20 cellular contexts compared by ENCODE assay signal in genomic region chr5:78561261-78561660, GRCh38.
A peak's percentile ranks its signal among the peaks of the same experiment; 100 is the strongest.
DNase-seq lines count a peak whose midpoint lies in the region; ATAC-seq and TF ChIP-seq lines count a peak whose summit lies in the region.
"Had no signal": no experiment of that assay in that cellular context is flagged by ENCODE, and none has a peak within 500 bp of the region (broad histone marks: within the 10 kb centered on the region; RNA-seq: fewer than 3 reads in every experiment).

No MANE protein-coding gene starts in this region.

- H3K23ac ChIP-seq in trophoblast cell (ENCODE audit: low read length), result no peak overlapping the region

- H3K27ac ChIP-seq in cardiac muscle cell (peak overlapping the region; percentile 81), trophoblast cell (ENCODE audit: low read depth, low read length) (no peak overlapping the region)
- H3K27ac ChIP-seq: BLaER1, C4-2B, GM23248 had no signal

- H4K91ac ChIP-seq in trophoblast cell (ENCODE audit: low read depth, low read length), result no peak overlapping the region

- no peak for ATAC-seq in left ventricle myocardium superior
- no peak for ATAC-seq in WTC11
- ATAC-seq: CD8-positive, alpha-beta T cell; GM12878; HCT116 had no signal

- H2BK5ac ChIP-seq in trophoblast cell (ENCODE audit: low read depth, low read length, poor library complexity), result no peak overlapping the region

- H2BK12ac ChIP-seq in trophoblast cell (ENCODE audit: low read length), result no peak overlapping the region

- no peak for TF ChIP-seq CTCF in cardiac muscle cell (IDR thresholded peaks at IDR 0.05; ENCODE audit: low read depth, low read length)
- TF ChIP-seq CTCF in WTC11 (IDR thresholded peaks at IDR 0.05), result no peak
- no peak for TF ChIP-seq CTCF in progenitor cell of endocrine pancreas (IDR thresholded peaks at IDR 0.05; ENCODE audit: unreplicated experiment)

- no peak overlapping the region for H4K8ac ChIP-seq in trophoblast cell (ENCODE audit: low read depth, low read length)

- no peaks in the 10 kb centered on the region for H3K79me1 ChIP-seq in trophoblast cell (ENCODE audit: low read length)

- peaks cover 22% of the 10 kb centered on the region for H3K4me1 Mint-ChIP-seq in WTC11
- H3K4me1 Mint-ChIP-seq in progenitor cell of endocrine pancreas (ENCODE audit: low read depth), result no peaks in the 10 kb centered on the region
- H3K4me1 Mint-ChIP-seq: CD4-positive, CD25-positive, alpha-beta regulatory T cell had no signal

- H3K36me3 Mint-ChIP-seq in WTC11, result peaks cover 15% of the 10 kb centered on the region
- H3K36me3 Mint-ChIP-seq in progenitor cell of endocrine pancreas (ENCODE audit: insufficient read depth), result peaks cover 6% of the 10 kb centered on the region
- H3K36me3 Mint-ChIP-seq: CD4-positive, CD25-positive, alpha-beta regulatory T cell; CD8-positive, alpha-beta T cell had no signal

- no peak overlapping the region for H3K14ac ChIP-seq in trophoblast cell (ENCODE audit: low read length)

- no peak overlapping the region for H3K4me2 ChIP-seq in trophoblast cell (ENCODE audit: low read length)
- H3K4me2 ChIP-seq: BLaER1 had no signal

- H3K4me3 ChIP-seq in cardiac muscle cell (no peak overlapping the region), trophoblast cell (ENCODE audit: low read depth, low read length) (no peak overlapping the region)
- H3K4me3 ChIP-seq: BLaER1, GM12878, GM23248 had no signal

- H2BK120ac ChIP-seq in trophoblast cell (ENCODE audit: insufficient read depth, low read length, poor library complexity), result no peak overlapping the region

- CTCF ChIA-PET in WTC11 (lab: Charles Lee), result no interaction called here

- H3K18ac ChIP-seq in trophoblast cell (ENCODE audit: low read length), result peak overlapping the region; percentile 51

- no peak for DNase-seq in cardiac muscle cell (ENCODE audit: low read depth in 1 of 2, low spot score in 1 of 2)
- DNase-seq in left ventricle myocardium superior, result no peak
- DNase-seq in WTC11 (ENCODE audit: low spot score), result no peak
- DNase-seq in trophoblast cell, result no peak
- DNase-seq in iPS-NIHi11 (ENCODE audit: low spot score), result no peak
- no peak for DNase-seq in dedifferentiated amniotic fluid mesenchymal stem cell (ENCODE audit: extremely low spot score)
- DNase-seq in progenitor cell of endocrine pancreas (ENCODE audit: low spot score, unreplicated experiment), result no peak
- DNase-seq: 8988T; Caco-2; CD4-positive, CD25-positive, alpha-beta regulatory T cell; CD8-positive, alpha-beta T cell; DMS153; DND-41; GM23248; H7 had no signal

- H3K9me3 ChIP-seq in cardiac muscle cell (ENCODE audit: low read depth) (no peaks in the 10 kb centered on the region), trophoblast cell (ENCODE audit: insufficient read depth, low read depth, low read length) (no peaks in the 10 kb centered on the region)
- H3K9me3 ChIP-seq: BLaER1 had no signal

- intact Hi-C loops in left ventricle myocardium superior (cut with micrococcal nuclease), result no loop called here

- H3K9ac ChIP-seq in trophoblast cell (ENCODE audit: low read length), result no peak overlapping the region
- H3K9ac ChIP-seq: BLaER1, GM23248 had no signal

- H3K4me3 Mint-ChIP-seq in WTC11 (no peak overlapping the region), progenitor cell of endocrine pancreas (ENCODE audit: low read depth) (no peak overlapping the region)
- H3K4me3 Mint-ChIP-seq: B cell; CD4-positive, CD25-positive, alpha-beta regulatory T cell; CD8-positive, alpha-beta T cell had no signal

- no CpG with 5 or more reads among the region's 12 CpGs for WGBS in trophoblast cell (ENCODE audit: extremely low coverage, insufficient coverage, insufficient read length)

- H3K4me1 ChIP-seq in cardiac muscle cell (ENCODE audit: low read depth) (peaks cover 12% of the 10 kb centered on the region), trophoblast cell (ENCODE audit: control insufficient read depth in 1 of 2, insufficient read depth in 2 of 2, low read length in 2 of 2) (peaks cover 0 to 4% of the 10 kb centered on the region in 2 experiments)
- H3K4me1 ChIP-seq: BLaER1, Caco-2 had no signal

- H2AFZ ChIP-seq in trophoblast cell (ENCODE audit: insufficient read depth, low read length, poor library complexity), result no peak overlapping the region
- H2AFZ ChIP-seq: GM23248 had no signal

- H3K9me3 Mint-ChIP-seq in WTC11 (no peaks in the 10 kb centered on the region), progenitor cell of endocrine pancreas (ENCODE audit: low read depth) (no peaks in the 10 kb centered on the region)

- no peaks in the 10 kb centered on the region for H3K79me2 ChIP-seq in trophoblast cell (ENCODE audit: control insufficient read depth, insufficient read depth, low read length, poor library complexity)

- H2AK5ac ChIP-seq in trophoblast cell (ENCODE audit: low read length), result no peak overlapping the region

- no peak overlapping the region for H4K12ac ChIP-seq in trophoblast cell (ENCODE audit: low read depth, low read length)

- H3K27me3 Mint-ChIP-seq in WTC11 (ENCODE audit: low read depth), result no peaks in the 10 kb centered on the region
- no peaks in the 10 kb centered on the region for H3K27me3 Mint-ChIP-seq in progenitor cell of endocrine pancreas
- H3K27me3 Mint-ChIP-seq: B cell had no signal

- H3K4ac ChIP-seq in trophoblast cell (ENCODE audit: low read depth, low read length), result no peak overlapping the region

- no peaks in the 10 kb centered on the region for H3K27me3 ChIP-seq in cardiac muscle cell
- H3K27me3 ChIP-seq in trophoblast cell (ENCODE audit: insufficient read depth, low read length), result no peaks in the 10 kb centered on the region
- H3K27me3 ChIP-seq: BLaER1 had no signal

- H3K27ac Mint-ChIP-seq in WTC11 (peak overlapping the region; percentile 12; the same call in 1 of the 2 replicates), progenitor cell of endocrine pancreas (no peak overlapping the region)
- H3K27ac Mint-ChIP-seq: B cell; CD4-positive, CD25-positive, alpha-beta regulatory T cell; CD8-positive, alpha-beta T cell had no signal

- peaks cover 11% of the 10 kb centered on the region for H3K36me3 ChIP-seq in cardiac muscle cell
- peaks cover 0 to 2% of the 10 kb centered on the region in 2 experiments for H3K36me3 ChIP-seq in trophoblast cell (ENCODE audit: control insufficient read depth in 1 of 2, insufficient read depth in 2 of 2, low read length in 2 of 2)
- H3K36me3 ChIP-seq: BLaER1 had no signal

- POLR2A ChIA-PET in WTC11 (lab: Charles Lee), result no interaction called here

TF ChIP-seq in WTC11, 78 proteins besides CTCF, POLR2A, EP300 and RAD21 (continues in another document):
- TF ChIP-seq ATF3 (CRISPR knock-in tag; conservative IDR thresholded peaks at IDR 0.05) (no peak), RORB (CRISPR knock-in tag; IDR thresholded peaks at IDR 0.05) (no peak), ATF1 (CRISPR knock-in tag; IDR thresholded peaks at IDR 0.05) (no peak), TEAD4 (CRISPR knock-in tag; IDR thresholded peaks at IDR 0.05) (no peak), ZNF512 (CRISPR knock-in tag; IDR thresholded peaks at IDR 0.05; ENCODE audit: borderline replicate concordance) (no peak), ATF2 (CRISPR knock-in tag; IDR thresholded peaks at IDR 0.05; ENCODE audit: borderline replicate concordance, low read depth) (no peak), ZNF138 (CRISPR knock-in tag; conservative IDR thresholded peaks at IDR 0.05) (no peak), ZSCAN18 (CRISPR knock-in tag; IDR thresholded peaks at IDR 0.05) (no peak), HMGA2 (CRISPR knock-in tag; IDR thresholded peaks at IDR 0.05) (no peak), SP1 (CRISPR knock-in tag; conservative IDR thresholded peaks at IDR 0.05) (no peak)
